1 cellular context compared by ENCODE assay signal in the genomic region with DNA sequence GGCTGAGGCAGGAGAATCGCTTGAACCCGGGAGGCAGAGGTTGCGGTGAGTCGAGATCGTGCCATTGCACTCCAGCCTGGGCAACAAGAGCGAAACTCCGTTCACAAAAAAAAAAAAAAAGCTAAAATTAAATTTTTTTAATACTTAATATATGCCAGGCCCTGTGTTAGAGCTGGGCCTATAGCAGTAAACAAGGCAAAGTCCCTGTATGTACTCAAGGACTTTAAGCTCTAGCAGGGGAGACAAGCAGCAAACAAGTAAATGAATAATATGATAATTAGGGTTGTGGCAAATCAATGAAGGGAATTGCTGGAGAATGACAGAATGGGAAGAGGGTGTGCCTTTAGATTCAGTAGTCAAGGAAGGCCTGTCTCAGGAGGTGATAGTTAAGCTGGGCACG.
TF ChIP-seq lines count a peak whose summit lies in the region.

No MANE protein-coding gene starts in this region.

TF ChIP-seq in K562, 482 proteins besides CTCF, POLR2A, EP300 and RAD21 (continued from another document):
- no peak for TF ChIP-seq YY1 (IDR thresholded peaks at IDR 0.05; ENCODE audit: borderline replicate concordance in 1 of 3, control insufficient read depth in 1 of 3, extremely low read depth in 1 of 3, insufficient read depth in 3 of 3, insufficient read length in 1 of 3, insufficient replicate concordance in 2 of 3, low read depth in 1 of 3, low read length in 2 of 3)
- TF ChIP-seq ZNF444 (CRISPR knock-in tag; IDR thresholded peaks at IDR 0.05), result no peak
